In genomic region chr13:109868583-109869311, GRCh38 we compare ENCODE assay signal across 11 cellular contexts.
DNase-seq lines count a peak whose midpoint lies in the region; ATAC-seq, FAIRE-seq and TF ChIP-seq lines count a peak whose summit lies in the region.
"Had no signal": no experiment of that assay in that cellular context is flagged by ENCODE, and none has a peak within 500 bp of the region (broad histone marks: within the 10 kb centered on the region; RNA-seq: fewer than 3 reads in every experiment).

No MANE protein-coding gene starts in this region.

- no peaks in the 10 kb centered on the region for H3K79me2 ChIP-seq in SK-N-SH (ENCODE audit: insufficient read depth)
- no peaks in the 10 kb centered on the region for H3K79me2 ChIP-seq in keratinocyte (ENCODE audit: control insufficient read depth, insufficient read depth, low read length)

- H3K9me1 ChIP-seq in keratinocyte (ENCODE audit: control insufficient read depth, extremely low read depth, insufficient read depth, low read length), result no peaks in the 10 kb centered on the region

- FAIRE-seq in keratinocyte (lab: Jason Lieb, UNC), result no peak

- H3K9me3 ChIP-seq in SK-N-SH (no peaks in the 10 kb centered on the region), keratinocyte (ENCODE audit: control insufficient read depth, low read depth, low read length) (no peaks in the 10 kb centered on the region), stomach smooth muscle (ENCODE audit: control insufficient read depth in 2 of 2, low read length in 2 of 2) (no peaks in the 10 kb centered on the region)

- peak overlapping the region; percentile 83 for H2AFZ ChIP-seq in SK-N-SH (ENCODE audit: low read depth)
- no peak overlapping the region for H2AFZ ChIP-seq in keratinocyte (ENCODE audit: control insufficient read depth, low read length)

- peak; percentile 38 for DNase-seq in activated CD4-positive, alpha-beta T cell treated with anti-CD3 and anti-CD28 coated beads, Interleukin-2, amount 10 ng/mL, durations not matched to agents 24 days and 14 days
- DNase-seq in activated CD4-positive, alpha-beta T cell treated with anti-CD3 and anti-CD28 coated beads for 48 hours, result no peak
- DNase-seq in SK-N-SH (no peak), keratinocyte (ENCODE audit: low read depth, low spot score) (no peak), NCI-H2227 treated with DMSO at 0.1 percent for 48 hours (lab: John Stamatoyannopoulos, UW) (no peak), SIG-M5 (lab: John Stamatoyannopoulos, UW) (no peak)
- DNase-seq: activated CD4-positive, CD25-positive, alpha-beta regulatory T cell treated with anti-CD3 and anti-CD28 coated beads, Interleukin-2, amount 50 U/mL, for 72 hours had no signal

- H4K20me1 ChIP-seq in SK-N-SH (ENCODE audit: insufficient read depth) (no peaks in the 10 kb centered on the region), keratinocyte (ENCODE audit: control insufficient read depth, extremely low read depth, insufficient read depth, low read length) (no peaks in the 10 kb centered on the region)

- intact Hi-C loops in activated CD4-positive, alpha-beta T cell treated with anti-CD3 and anti-CD28 coated beads, Interleukin-2, amount 10 ng/mL, durations not matched to agents 24 days and 14 days (cut with micrococcal nuclease), result no loop called here

- no peaks in the 10 kb centered on the region for H3K36me3 ChIP-seq in SK-N-SH (replicated peaks in 1 of 2; ENCODE audit: control insufficient read depth in 1 of 2, insufficient read depth in 2 of 2, low read length in 1 of 2)
- no peaks in the 10 kb centered on the region for H3K36me3 ChIP-seq in keratinocyte (ENCODE audit: control insufficient read depth in 2 of 2, extremely low read depth in 1 of 2, insufficient read depth in 2 of 2, low read length in 2 of 2)
- H3K36me3 ChIP-seq in stomach smooth muscle (ENCODE audit: control insufficient read depth in 2 of 2, insufficient read depth in 2 of 2, low read length in 2 of 2), result no peaks in the 10 kb centered on the region

- peaks cover 19% of the 10 kb centered on the region for H3K27me3 Mint-ChIP-seq in activated CD4-positive, alpha-beta T cell treated with anti-CD3 and anti-CD28 coated beads, Interleukin-2, amount 10 ng/mL, durations not matched to agents 24 days and 14 days

- H3K27me3 ChIP-seq in SK-N-SH (ENCODE audit: insufficient read depth) (no peaks in the 10 kb centered on the region), keratinocyte (ENCODE audit: control insufficient read depth, extremely low read depth, insufficient read depth, low read length) (no peaks in the 10 kb centered on the region), stomach smooth muscle (ENCODE audit: control insufficient read depth in 1 of 2, insufficient read depth in 2 of 2, low read length in 2 of 2) (no peaks in the 10 kb centered on the region)

- no peaks in the 10 kb centered on the region for H3K9me2 ChIP-seq in SK-N-SH

- H3K27ac ChIP-seq in SK-N-SH (ENCODE audit: low read depth in 2 of 2, low read length in 1 of 2) (peak overlapping the region; percentile 36 to 79; a peak in 3 of 4 replicates), keratinocyte (ENCODE audit: control insufficient read depth, insufficient read depth, low read length) (no peak overlapping the region), stomach smooth muscle (ENCODE audit: low read length) (peak overlapping the region; percentile 73)

- POLR2A ChIA-PET in SK-N-SH (lab: Yijun Ruan, JAX), result interaction anchor here (0.7 kb wide), 1 partner anchor 606 kb away, joined by 3 read pairs; no protein-coding TSS in a partner anchor

- no peak for TF ChIP-seq EP300 in SK-N-SH (IDR thresholded peaks at IDR 0.05; ENCODE audit: borderline replicate concordance in 1 of 2, low read depth in 1 of 2, low read length in 1 of 2)

- no peaks in the 10 kb centered on the region for H3K36me3 Mint-ChIP-seq in activated CD4-positive, alpha-beta T cell treated with anti-CD3 and anti-CD28 coated beads, Interleukin-2, amount 10 ng/mL, durations not matched to agents 24 days and 14 days (ENCODE audit: low read depth)
- H3K36me3 Mint-ChIP-seq: activated naive CD4-positive, alpha-beta T cell treated with anti-CD3 and anti-CD28 coated beads, Interleukin-2, amount 10 ng/mL, durations not matched to agents 7 days and 5 days had no signal

- no peak for TF ChIP-seq RAD21 in SK-N-SH (IDR thresholded peaks at IDR 0.05; ENCODE audit: low read length)

- WGBS in SK-N-SH (ENCODE audit: low lambda C conversion rate), result 73% methylated on average over 3 of the region's 3 CpGs

- H3K9ac ChIP-seq in SK-N-SH (no peak overlapping the region), keratinocyte (ENCODE audit: control insufficient read depth, extremely low read depth, insufficient read depth, low read length) (no peak overlapping the region), stomach smooth muscle (ENCODE audit: low read length in 2 of 2) (peak overlapping the region in 1 of 2 donors; percentile 25)

- ATAC-seq in GM21447 (IDR thresholded peaks at IDR 0.05; ENCODE audit: unreplicated experiment), result no peak

- CTCF ChIA-PET in SK-N-SH (lab: Yijun Ruan, JAX), result interaction anchor here (0.6 to 1.6 kb wide), 4 partner anchors 215 to 954 kb away, joined by 3 to 6 read pairs (median 4); no protein-coding TSS in a partner anchor

- H3K4me3 ChIP-seq in SK-N-SH (ENCODE audit: low read depth in 2 of 2, low read length in 1 of 2) (no peak overlapping the region), keratinocyte (ENCODE audit: control insufficient read depth in 2 of 3, extremely low read depth in 1 of 3, insufficient read depth in 2 of 3, low read depth in 1 of 3, low read length in 3 of 3) (no peak overlapping the region), stomach smooth muscle (ENCODE audit: low read length in 2 of 2) (peak overlapping the region; percentile 52 to 78)

- H3K4me1 ChIP-seq in SK-N-SH (ENCODE audit: control insufficient read depth in 1 of 2, insufficient read depth in 2 of 2, low read depth in 1 of 2, low read length in 1 of 2) (peaks cover 5 to 16% of the 10 kb centered on the region in 2 experiments; a peak in 1 of 4 replicates), keratinocyte (ENCODE audit: control insufficient read depth, extremely low read depth, insufficient read depth, low read length) (peaks cover 4% of the 10 kb centered on the region), stomach smooth muscle (ENCODE audit: control insufficient read depth, insufficient read depth, low read length) (peaks cover 15% of the 10 kb centered on the region)

- H3K4me1 Mint-ChIP-seq in activated CD4-positive, alpha-beta T cell treated with anti-CD3 and anti-CD28 coated beads, Interleukin-2, amount 10 ng/mL, durations not matched to agents 24 days and 14 days, result no peaks in the 10 kb centered on the region

- peaks cover 7% of the 10 kb centered on the region for H3F3A ChIP-seq in SK-N-SH (replicated peaks; ENCODE audit: insufficient read depth)

- peak overlapping the region; percentile 64 for H3K4me2 ChIP-seq in SK-N-SH
- peak overlapping the region; percentile 59 for H3K4me2 ChIP-seq in keratinocyte (ENCODE audit: control insufficient read depth, extremely low read depth, insufficient read depth, low read depth, low read length)

- H3K9me3 Mint-ChIP-seq in activated CD4-positive, alpha-beta T cell treated with anti-CD3 and anti-CD28 coated beads, Interleukin-2, amount 10 ng/mL, durations not matched to agents 24 days and 14 days, result no peaks in the 10 kb centered on the region
- H3K9me3 Mint-ChIP-seq: activated naive CD4-positive, alpha-beta T cell treated with anti-CD3 and anti-CD28 coated beads, Interleukin-2, amount 10 ng/mL, durations not matched to agents 7 days and 5 days; dendritic cell treated with granulocyte-macrophage colony-stimulating factor and Interleukin-4, amounts not matched to agents 40 ng/mL and 50 ng/mL, for 4 days had no signal

- H3K27ac Mint-ChIP-seq in activated CD4-positive, alpha-beta T cell treated with anti-CD3 and anti-CD28 coated beads, Interleukin-2, amount 10 ng/mL, durations not matched to agents 24 days and 14 days, result no peak overlapping the region
- H3K27ac Mint-ChIP-seq: activated naive CD4-positive, alpha-beta T cell treated with anti-CD3 and anti-CD28 coated beads, Interleukin-2, amount 10 ng/mL, durations not matched to agents 7 days and 5 days; dendritic cell treated with granulocyte-macrophage colony-stimulating factor and Interleukin-4, amounts not matched to agents 40 ng/mL and 50 ng/mL, for 4 days had no signal

- no peak overlapping the region for H3K4me3 Mint-ChIP-seq in activated CD4-positive, alpha-beta T cell treated with anti-CD3 and anti-CD28 coated beads, Interleukin-2, amount 10 ng/mL, durations not matched to agents 24 days and 14 days

- dilution Hi-C loops in keratinocyte (cut with MboI; ENCODE audit: extremely low pct_ligation_motif_present, low sequenced_read_pairs), result no loop called here

- TF ChIP-seq CTCF in SK-N-SH (IDR thresholded peaks at IDR 0.05) (no peak), keratinocyte (optimal IDR thresholded peaks at IDR 0.05 in 1 of 3, IDR thresholded peaks at IDR 0.05 in 1 of 3, conservative IDR thresholded peaks at IDR 0.05 in 1 of 3; ENCODE audit: extremely low read depth in 1 of 3, insufficient read depth in 2 of 3, low read length in 3 of 3) (no peak)

TF ChIP-seq in SK-N-SH, 30 proteins besides CTCF, POLR2A, EP300 and RAD21:
- TF ChIP-seq GATA2 (CRISPR knock-in tag; IDR thresholded peaks at IDR 0.05), result no peak
- peak; percentile 43; the same call in 1 of the 2 replicates for TF ChIP-seq PBX3 (IDR thresholded peaks at IDR 0.05)
- peak; percentile 33; the same call in 1 of the 2 replicates for TF ChIP-seq RXRA (IDR thresholded peaks at IDR 0.05; ENCODE audit: borderline replicate concordance, low read depth)

Comparison
In these comparisons a context has a peak if more than half of its experiments do, and no peak if none do; other contexts are left out.
1. H3K4me3 ChIP-seq: peak in stomach smooth muscle (2 of 2); none in SK-N-SH (0 of 2) and keratinocyte (0 of 3).